14 cellular contexts compared by ENCODE assay signal in genomic region chr21:26177741-26178452, GRCh38. TPM values are rescaled to one million over a fixed set of nuclear protein-coding genes. Genes with fewer than 3 reads are reported as not detected.
DNase-seq lines count a peak whose midpoint lies in the region; ATAC-seq, FAIRE-seq and TF ChIP-seq lines count a peak whose summit lies in the region.
"Had no signal": no experiment of that assay in that cellular context is flagged by ENCODE, and none has a peak within 500 bp of the region (broad histone marks: within the 10 kb centered on the region; RNA-seq: fewer than 3 reads in every experiment).

No MANE protein-coding gene starts in this region.

- DNase-seq in myocyte (ENCODE audit: low read depth) (peak; percentile 67), GM12892 (ENCODE audit: insufficient read length) (no peak), NCI-H524 treated with DMSO at 0.1 percent for 48 hours (lab: John Stamatoyannopoulos, UW) (no peak), superior temporal gyrus (ENCODE audit: extremely low spot score) (no peak), T1000 (lab: John Stamatoyannopoulos, UW) (no peak)
- DNase-seq: aorta, dermis blood vessel endothelial cell, NCI-H1092 treated with DMSO at 0.1 percent for 48 hours, right lobe of liver, T-helper 2 cell had no signal

- FAIRE-seq in GM12892 (lab: Jason Lieb, UNC): no peak

- TF ChIP-seq POLR2A in GM12892 (IDR thresholded peaks at IDR 0.05; ENCODE audit: low read depth, low read length): no peak

- ATAC-seq in GM18511 (IDR thresholded peaks at IDR 0.05; ENCODE audit: unreplicated experiment) (peak; percentile 70), GM21786 (IDR thresholded peaks at IDR 0.05; ENCODE audit: unreplicated experiment) (peak; percentile 67), HG03565 (IDR thresholded peaks at IDR 0.05; ENCODE audit: unreplicated experiment) (peak; percentile 92)
- ATAC-seq: GM23338, right lobe of liver had no signal

RNA-seq across cellular contexts. Expression of gene APP, which starts 7.3 kb away (rescaled TPM):
- total RNA-seq in myocyte: 568 and 576 TPM in 2 replicates
- 996 TPM for polyA plus RNA-seq in myocyte (2012)
- polyA plus RNA-seq in GM12892 (2012; ENCODE audit: missing spikeins): 27.9 TPM
